25 cellular contexts compared by ENCODE assay signal in genomic region chr7:156125841-156126730, GRCh38.
DNase-seq lines count a peak whose midpoint lies in the region; ATAC-seq, FAIRE-seq and TF ChIP-seq lines count a peak whose summit lies in the region.
"Had no signal": no experiment of that assay in that cellular context is flagged by ENCODE, and none has a peak within 500 bp of the region (broad histone marks: within the 10 kb centered on the region; RNA-seq: fewer than 3 reads in every experiment).

No MANE protein-coding gene starts in this region.

- no TSS peak for BruUV-seq in HCT116 (replicated peaks; lab: Mats Ljungman, UMichigan)
- BruUV-seq in Panc1 (replicated peaks; lab: Mats Ljungman, UMichigan) = no TSS peak

- no peak overlapping the region for H2AFZ ChIP-seq in HCT116 (ENCODE audit: low read depth, low read length, poor library complexity, severe bottlenecking)
- H2AFZ ChIP-seq in neural progenitor cell (replicated peaks) = no peak overlapping the region
- H2AFZ ChIP-seq: GM23248 had no signal

- 91 to 94% (median 92%) methylated on average over 23 of the region's 23 CpGs for WGBS in small intestine, 3 donors

- no peaks in the 10 kb centered on the region for H3K9me2 ChIP-seq in HCT116 (ENCODE audit: insufficient read depth)

- H3K36me3 ChIP-seq in HCT116 (ENCODE audit: control insufficient read depth in 1 of 2, insufficient read depth in 2 of 2, low read length in 2 of 2) = no peaks in the 10 kb centered on the region
- no peaks in the 10 kb centered on the region for H3K36me3 ChIP-seq in Panc1 (ENCODE audit: control insufficient read depth, insufficient read depth, low read length)
- no peaks in the 10 kb centered on the region for H3K36me3 ChIP-seq in neural progenitor cell
- no peaks in the 10 kb centered on the region for H3K36me3 ChIP-seq in small intestine (ENCODE audit: control insufficient read depth in 2 of 2, insufficient read depth in 2 of 2, low read length in 2 of 2)
- H3K36me3 ChIP-seq: BE2C; BLaER1 treated with 17β-estradiol and CSF1 and Interleukin-3, amounts not matched to agents 10 nM and 100 nM; HAP-1 had no signal

- DNase-seq in HCT116 (ENCODE audit: low read depth, low spot score) = no peak
- no peak for DNase-seq in Panc1 (ENCODE audit: low read depth, low spot score)
- DNase-seq in islet precursor cell = peak; percentile 31
- no peak for DNase-seq in neural progenitor cell (ENCODE audit: low spot score)
- no peak for DNase-seq in small intestine
- no peak for DNase-seq in activated CD8-positive, alpha-beta memory T cell treated with anti-CD3 and anti-CD28 coated beads, Interleukin-2, amount 50 U/mL, for 48 hours
- DNase-seq: 8988T; ACHN; AML-193; BE2C; CD4-positive, alpha-beta T cell; CD8-positive, alpha-beta memory T cell; DMS 273 treated with DMSO at 0.1 percent for 48 hours; DMS79; EL; GDM1; GM23248 had no signal

- no peaks in the 10 kb centered on the region for H4K20me1 ChIP-seq in HCT116 (ENCODE audit: insufficient read depth)
- H4K20me1 ChIP-seq in neural progenitor cell (ENCODE audit: low read depth) = no peaks in the 10 kb centered on the region
- H4K20me1 ChIP-seq: BLaER1 treated with 17β-estradiol and CSF1 and Interleukin-3, amounts not matched to agents 10 nM and 100 nM had no signal

- H3K27me3 ChIP-seq in HCT116 (ENCODE audit: insufficient read depth, low read length) (no peaks in the 10 kb centered on the region), Panc1 (ENCODE audit: control insufficient read depth, insufficient read depth, low read length) (no peaks in the 10 kb centered on the region), neural progenitor cell (no peaks in the 10 kb centered on the region), small intestine (ENCODE audit: control insufficient read depth in 2 of 2, insufficient read depth in 2 of 2, low read length in 2 of 2) (no peaks in the 10 kb centered on the region)
- H3K27me3 ChIP-seq: BLaER1 treated with 17β-estradiol and CSF1 and Interleukin-3, amounts not matched to agents 10 nM and 100 nM had no signal

- no peaks in the 10 kb centered on the region for H3K9me3 Mint-ChIP-seq in neural progenitor cell
- H3K9me3 Mint-ChIP-seq: CD4-positive, alpha-beta T cell; CD8-positive, alpha-beta memory T cell had no signal

- H3K4me1 ChIP-seq in HCT116 (ENCODE audit: control insufficient read depth in 1 of 2, insufficient read depth in 2 of 2, low read length in 2 of 2) = peaks cover 0 to 10% of the 10 kb centered on the region in 2 experiments; a peak in 2 of 4 replicates
- peaks cover 19% of the 10 kb centered on the region for H3K4me1 ChIP-seq in Panc1 (ENCODE audit: control insufficient read depth, insufficient read depth, low read length)
- no peaks in the 10 kb centered on the region for H3K4me1 ChIP-seq in neural progenitor cell
- H3K4me1 ChIP-seq in small intestine (ENCODE audit: control insufficient read depth in 2 of 2, insufficient read depth in 1 of 2, low read depth in 1 of 2, low read length in 1 of 2) = no peaks in the 10 kb centered on the region
- H3K4me1 ChIP-seq: BE2C, HAP-1 had no signal

- TF ChIP-seq RAD21 in HCT116 (IDR thresholded peaks at IDR 0.05; ENCODE audit: low read depth) = 0 out of 2 replicates have a peak, but pooled peaks have one; percentile 7

- intact Hi-C loops in HCT116 (cut with micrococcal nuclease) = no loop called here
- intact Hi-C loops in Panc1 (cut with micrococcal nuclease; ENCODE audit: unreplicated experiment) = no loop called here

- H3K27ac ChIP-seq in HCT116 (ENCODE audit: low read depth, low read length) = no peak overlapping the region
- H3K27ac ChIP-seq in Panc1 (ENCODE audit: low read length) = peak overlapping the region; percentile 77; the same call in 1 of the 2 replicates
- H3K27ac ChIP-seq in neural progenitor cell = no peak overlapping the region
- no peak overlapping the region for H3K27ac ChIP-seq in small intestine (ENCODE audit: low read depth in 1 of 2, low read length in 1 of 2)
- H3K27ac ChIP-seq: A549; BLaER1 treated with 17β-estradiol and CSF1 and Interleukin-3, amounts not matched to agents 10 nM and 100 nM; GM23248 had no signal

- TF ChIP-seq CTCF in HCT116 (IDR thresholded peaks at IDR 0.05 in 2 of 3, conservative IDR thresholded peaks at IDR 0.05 in 1 of 3; ENCODE audit: borderline replicate concordance in 1 of 3, insufficient read depth in 1 of 3, low read depth in 2 of 3, low read length in 2 of 3) (no peak), Panc1 (IDR thresholded peaks at IDR 0.05) (no peak), neural progenitor cell (IDR thresholded peaks at IDR 0.05) (no peak)

- in situ Hi-C loops in Panc1 (cut with HindIII; ENCODE audit: low pct_unique_long_range_greater_than_20kb, low sequenced_read_pairs) = no loop called here

- H3K4me3 ChIP-seq in HCT116 (replicated peaks in 1 of 2; ENCODE audit: low read depth in 1 of 2, low read length in 2 of 2) (no peak overlapping the region), Panc1 (ENCODE audit: low read depth in 2 of 2, low read length in 2 of 2) (no peak overlapping the region), neural progenitor cell (no peak overlapping the region), small intestine (ENCODE audit: low read depth in 1 of 2, low read length in 2 of 2) (no peak overlapping the region)
- H3K4me3 ChIP-seq: A549; BLaER1 treated with 17β-estradiol and CSF1 and Interleukin-3, amounts not matched to agents 10 nM and 100 nM; GM12878; GM23248; HAP-1 had no signal

- H3K9me3 ChIP-seq in HCT116 (ENCODE audit: control insufficient read depth in 1 of 2, insufficient read depth in 1 of 2, low read depth in 1 of 2, low read length in 2 of 2) = no peaks in the 10 kb centered on the region
- H3K9me3 ChIP-seq in Panc1 (ENCODE audit: control insufficient read depth, insufficient read depth, low read depth, low read length) = no peaks in the 10 kb centered on the region
- no peaks in the 10 kb centered on the region for H3K9me3 ChIP-seq in neural progenitor cell (ENCODE audit: low read depth)
- no peaks in the 10 kb centered on the region for H3K9me3 ChIP-seq in small intestine (ENCODE audit: control insufficient read depth, low read depth)
- H3K9me3 ChIP-seq: A549; BE2C; BLaER1 treated with 17β-estradiol and CSF1 and Interleukin-3, amounts not matched to agents 10 nM and 100 nM; HAP-1 had no signal

- H3K4me1 Mint-ChIP-seq in neural progenitor cell = no peaks in the 10 kb centered on the region
- H3K4me1 Mint-ChIP-seq: CD14-positive monocyte; CD8-positive, alpha-beta memory T cell had no signal

- H3K9ac ChIP-seq in HCT116 (ENCODE audit: low read length) (no peak overlapping the region), neural progenitor cell (no peak overlapping the region)
- H3K9ac ChIP-seq: BLaER1 treated with 17β-estradiol and CSF1 and Interleukin-3, amounts not matched to agents 10 nM and 100 nM; GM23248 had no signal

- peak overlapping the region; percentile 78 for H3K27ac Mint-ChIP-seq in neural progenitor cell
- H3K27ac Mint-ChIP-seq: CD14-positive monocyte; CD4-positive, alpha-beta T cell; CD8-positive, alpha-beta memory T cell had no signal

- CTCF ChIA-PET in HCT116 (lab: Charles Lee) = no interaction called here
- CTCF ChIA-PET in Panc1 (lab: Charles Lee) = no interaction called here

- H3K4me2 ChIP-seq in HCT116 (ENCODE audit: low read length) = no peak overlapping the region
- H3K4me2 ChIP-seq in neural progenitor cell = no peak overlapping the region
- H3K4me2 ChIP-seq: A549; BLaER1 treated with 17β-estradiol and CSF1 and Interleukin-3, amounts not matched to agents 10 nM and 100 nM had no signal

- no peak for TF ChIP-seq POLR2A in HCT116 (IDR thresholded peaks at IDR 0.05; ENCODE audit: borderline replicate concordance, extremely low read depth, insufficient read depth, insufficient read length)

- POLR2A ChIA-PET in HCT116 (lab: Charles Lee) (no interaction called here), Panc1 (lab: Charles Lee) (no interaction called here)

- H3K79me2 ChIP-seq in HCT116 (ENCODE audit: insufficient read depth, low read length) (no peaks in the 10 kb centered on the region), neural progenitor cell (ENCODE audit: low read depth) (no peaks in the 10 kb centered on the region)

- peaks cover 3% of the 10 kb centered on the region for H3K27me3 Mint-ChIP-seq in neural progenitor cell (ENCODE audit: insufficient read depth, low read depth)
- H3K27me3 Mint-ChIP-seq: CD4-positive, alpha-beta T cell; CD8-positive, alpha-beta memory T cell had no signal

- RAD21 ChIA-PET in HCT116 (lab: Charles Lee; ENCODE audit: low non-redundant PET in 1 of 2, low total read pairs in 2 of 2, uncharacterized antibody in 2 of 2, unreplicated experiment in 2 of 2) = no interaction called here

- FAIRE-seq in small intestine (lab: Jason Lieb, UNC) = no peak
- FAIRE-seq: A549, D721Med, GM12878, GM19239 had no signal

- H3F3A ChIP-seq in neural progenitor cell (ENCODE audit: low read depth) = no peaks in the 10 kb centered on the region

- no peak overlapping the region for H3K4me3 Mint-ChIP-seq in neural progenitor cell
- H3K4me3 Mint-ChIP-seq: CD14-positive monocyte; CD4-positive, alpha-beta T cell; CD8-positive, alpha-beta memory T cell had no signal

- no peaks in the 10 kb centered on the region for H3K36me3 Mint-ChIP-seq in neural progenitor cell
- H3K36me3 Mint-ChIP-seq: CD14-positive monocyte; CD8-positive, alpha-beta memory T cell had no signal

- no peak for ATAC-seq in HCT116
- ATAC-seq in Panc1 = no peak
- no peak for ATAC-seq in HG02759 (IDR thresholded peaks at IDR 0.05; ENCODE audit: unreplicated experiment)
- ATAC-seq: A549, GM12878 had no signal

TF ChIP-seq in HCT116, 20 proteins besides CTCF, POLR2A, EP300 and RAD21 (continues in another document):
- no peak for TF ChIP-seq ATF3 (IDR thresholded peaks at IDR 0.05)
- TF ChIP-seq ZNF274 (IDR thresholded peaks at IDR 0.05; ENCODE audit: low read depth, low read length) = no peak
- no peak for TF ChIP-seq FOSL1 (IDR thresholded peaks at IDR 0.05; ENCODE audit: low read depth)
- no peak for TF ChIP-seq SIN3A (IDR thresholded peaks at IDR 0.05; ENCODE audit: low read depth)
- TF ChIP-seq EGR1 (IDR thresholded peaks at IDR 0.05; ENCODE audit: low read depth) = no peak
